Comparison of ENCODE assay signal across 1 cellular context in the genomic region with DNA sequence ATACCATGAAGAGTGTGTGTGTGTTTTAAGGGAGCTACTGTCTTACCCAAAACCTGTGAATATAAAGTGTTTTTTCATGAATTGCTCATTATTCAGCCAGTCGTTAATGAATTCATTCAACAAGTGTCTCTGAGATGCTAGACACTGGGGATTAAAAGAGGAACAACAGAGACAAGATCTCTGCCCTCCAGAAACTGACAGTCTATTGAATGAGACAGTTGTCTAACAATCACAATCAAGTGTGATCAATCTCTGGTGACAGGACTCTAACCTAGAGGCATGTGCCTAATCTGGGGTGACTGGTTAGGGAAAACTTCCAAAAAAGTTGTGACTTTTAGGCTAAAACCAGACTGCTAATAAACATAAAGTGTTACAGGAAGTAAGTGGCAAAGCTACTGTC.
TF ChIP-seq lines count a peak whose summit lies in the region.

No MANE protein-coding gene starts in this region.

TF ChIP-seq in K562, 482 proteins besides CTCF, POLR2A, EP300 and RAD21 (continued from another document):
- TF ChIP-seq, protein P1, sequence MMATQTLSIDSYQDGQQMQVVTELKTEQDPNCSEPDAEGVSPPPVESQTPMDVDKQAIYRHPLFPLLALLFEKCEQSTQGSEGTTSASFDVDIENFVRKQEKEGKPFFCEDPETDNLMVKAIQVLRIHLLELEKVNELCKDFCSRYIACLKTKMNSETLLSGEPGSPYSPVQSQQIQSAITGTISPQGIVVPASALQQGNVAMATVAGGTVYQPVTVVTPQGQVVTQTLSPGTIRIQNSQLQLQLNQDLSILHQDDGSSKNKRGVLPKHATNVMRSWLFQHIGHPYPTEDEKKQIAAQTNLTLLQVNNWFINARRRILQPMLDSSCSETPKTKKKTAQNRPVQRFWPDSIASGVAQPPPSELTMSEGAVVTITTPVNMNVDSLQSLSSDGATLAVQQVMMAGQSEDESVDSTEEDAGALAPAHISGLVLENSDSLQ (IDR thresholded peaks at IDR 0.05): peak; percentile 49
- peak; percentile 78 for TF ChIP-seq MEIS2 (IDR thresholded peaks at IDR 0.05; ENCODE audit: partially characterized antibody)
- peak; percentile 59; the same call in 1 of the 2 replicates for TF ChIP-seq HMBOX1 (IDR thresholded peaks at IDR 0.05)
- no peak for TF ChIP-seq BHLHE40 (IDR thresholded peaks at IDR 0.05; ENCODE audit: low read length)
- TF ChIP-seq, protein P2, sequence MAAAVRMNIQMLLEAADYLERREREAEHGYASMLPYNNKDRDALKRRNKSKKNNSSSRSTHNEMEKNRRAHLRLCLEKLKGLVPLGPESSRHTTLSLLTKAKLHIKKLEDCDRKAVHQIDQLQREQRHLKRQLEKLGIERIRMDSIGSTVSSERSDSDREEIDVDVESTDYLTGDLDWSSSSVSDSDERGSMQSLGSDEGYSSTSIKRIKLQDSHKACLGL (CRISPR knock-in tag; IDR thresholded peaks at IDR 0.05; ENCODE audit: borderline replicate concordance, poor library complexity, severe bottlenecking): no peak
